In genomic region chrX:118536204-118536603, GRCh38 we compare ENCODE assay signal across 8 cellular contexts. TPM values are rescaled to one million over a fixed set of nuclear protein-coding genes. Genes with fewer than 3 reads are reported as not detected.
DNase-seq lines count a peak whose midpoint lies in the region; ATAC-seq and TF ChIP-seq lines count a peak whose summit lies in the region.

No MANE protein-coding gene starts in this region.

- H3K4me3 Mint-ChIP-seq in glutamatergic neuron (ENCODE audit: unreplicated experiment): peak overlapping the region; percentile 48
- H3K4me3 Mint-ChIP-seq in endothelial cell (ENCODE audit: unreplicated experiment): no peak overlapping the region
- H3K4me3 Mint-ChIP-seq in MCF 10A (ENCODE audit: unreplicated experiment): no peak overlapping the region

- intact Hi-C loops in MCF 10A (cut with micrococcal nuclease): no loop called here

- H3K27ac Mint-ChIP-seq in glutamatergic neuron (ENCODE audit: unreplicated experiment): no peak overlapping the region
- no peak overlapping the region for H3K27ac Mint-ChIP-seq in endothelial cell (ENCODE audit: unreplicated experiment)
- H3K27ac Mint-ChIP-seq in MCF 10A (ENCODE audit: low read depth, unreplicated experiment): no peak overlapping the region

- TF ChIP-seq POLR2A in GM18505 (IDR thresholded peaks at IDR 0.05; ENCODE audit: borderline replicate concordance, extremely low read depth, insufficient read depth, insufficient read length): no peak

- ATAC-seq in GM18505 (IDR thresholded peaks at IDR 0.05; ENCODE audit: unreplicated experiment): peak; percentile 65
- peak; percentile 57 for ATAC-seq in GM21515 (IDR thresholded peaks at IDR 0.05; ENCODE audit: unreplicated experiment)
- peak; percentile 42 for ATAC-seq in HG03520 (IDR thresholded peaks at IDR 0.05; ENCODE audit: unreplicated experiment)

- H3K4me1 Mint-ChIP-seq in glutamatergic neuron (ENCODE audit: low read depth, unreplicated experiment): peaks cover 13% of the 10 kb centered on the region
- no peaks in the 10 kb centered on the region for H3K4me1 Mint-ChIP-seq in endothelial cell (ENCODE audit: unreplicated experiment)
- no peaks in the 10 kb centered on the region for H3K4me1 Mint-ChIP-seq in MCF 10A (ENCODE audit: insufficient read depth, unreplicated experiment)

- H3K9me3 Mint-ChIP-seq in glutamatergic neuron (ENCODE audit: unreplicated experiment): no peaks in the 10 kb centered on the region
- no peaks in the 10 kb centered on the region for H3K9me3 Mint-ChIP-seq in endothelial cell (ENCODE audit: unreplicated experiment)
- peaks cover 6% of the 10 kb centered on the region for H3K9me3 Mint-ChIP-seq in MCF 10A (ENCODE audit: unreplicated experiment)

- DNase-seq in glutamatergic neuron (no peak), endothelial cell (ENCODE audit: low spot score) (no peak), HuH-7.5 (ENCODE audit: low spot score) (no peak), amniotic stem cell (lab: John Stamatoyannopoulos, UW) (no peak), MCF 10A (ENCODE audit: unreplicated experiment) (no peak)

- H3K36me3 Mint-ChIP-seq in glutamatergic neuron (ENCODE audit: unreplicated experiment) (no peaks in the 10 kb centered on the region), endothelial cell (ENCODE audit: low read depth, unreplicated experiment) (no peaks in the 10 kb centered on the region), MCF 10A (ENCODE audit: insufficient read depth, unreplicated experiment) (no peaks in the 10 kb centered on the region)

- CTCF ChIA-PET in MCF 10A (lab: Yijun Ruan, JAX): interaction anchor here (0.6 to 1.1 kb wide), 3 partner anchors 13 to 170 kb away, joined by 3 to 4 read pairs (median 4); no protein-coding TSS in a partner anchor

- POLR2A ChIA-PET in MCF 10A (lab: Yijun Ruan, JAX): no interaction called here

- BruUV-seq in MCF 10A (replicated peaks; lab: Mats Ljungman, UMichigan): no TSS peak

- H3K27me3 Mint-ChIP-seq in glutamatergic neuron (ENCODE audit: unreplicated experiment) (no peaks in the 10 kb centered on the region), endothelial cell (ENCODE audit: unreplicated experiment) (no peaks in the 10 kb centered on the region), MCF 10A (ENCODE audit: insufficient read depth, unreplicated experiment) (peaks cover 34% of the 10 kb centered on the region)

- TF ChIP-seq CTCF in glutamatergic neuron (IDR thresholded peaks at IDR 0.05; ENCODE audit: partially characterized antibody, unreplicated experiment) (no peak), endothelial cell (IDR thresholded peaks at IDR 0.05; ENCODE audit: unreplicated experiment) (no peak), MCF 10A (IDR thresholded peaks at IDR 0.05; ENCODE audit: unreplicated experiment) (no peak)

RNA-seq across cellular contexts. Expression of gene DOCK11, which starts 40.6 kb away (rescaled TPM):
- 53.1 TPM for total RNA-seq in glutamatergic neuron (ENCODE audit: unreplicated experiment)
- total RNA-seq in endothelial cell (ENCODE audit: unreplicated experiment): 10.9 TPM
- total RNA-seq in MCF 10A (2022): 1.9 and 3.1 TPM in 2 replicates
